8 cellular contexts compared by ENCODE assay signal in the genomic region with DNA sequence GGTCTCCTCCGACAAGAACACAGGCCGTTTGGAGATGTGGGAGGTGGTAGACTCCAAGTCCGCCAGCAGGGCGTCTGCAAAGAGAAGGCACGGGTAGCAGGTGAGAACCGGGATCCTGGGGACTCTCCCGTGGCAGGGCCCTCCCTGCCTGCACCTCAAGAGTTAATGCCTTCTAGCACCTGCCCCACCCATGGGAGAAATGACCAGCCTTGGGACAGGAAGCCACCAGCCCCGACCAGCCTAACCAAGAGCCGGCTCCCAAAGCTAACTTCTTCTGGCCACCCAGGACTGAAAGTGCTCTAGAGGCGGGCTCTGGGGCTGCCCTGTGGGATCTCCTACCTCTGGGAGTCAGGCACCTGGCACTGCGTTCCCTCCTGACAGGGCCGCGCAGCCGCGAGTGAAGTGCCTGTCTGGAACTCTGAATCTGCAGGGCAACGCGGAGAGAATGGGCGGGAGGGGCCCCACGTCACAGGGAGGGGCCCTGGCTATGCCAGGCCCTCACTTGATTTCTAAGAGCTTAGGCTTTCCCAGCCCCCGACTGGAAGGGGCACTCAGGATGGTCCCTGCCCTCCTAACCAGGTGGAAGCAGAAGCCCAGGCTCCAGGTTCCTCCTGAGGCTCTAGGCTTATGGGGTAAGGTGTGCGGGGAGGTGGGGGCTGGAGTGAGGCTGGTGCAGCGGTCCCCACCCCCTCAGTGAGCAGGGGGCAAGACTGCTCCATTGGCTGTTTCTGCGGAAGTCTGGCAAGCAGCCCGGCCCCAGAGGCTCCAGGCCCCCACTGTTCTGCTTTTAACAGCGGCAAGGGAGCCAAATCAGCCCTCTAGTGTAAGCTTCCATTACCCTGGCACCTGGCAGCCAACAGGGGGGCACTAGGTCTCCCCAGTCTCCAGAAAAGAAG. TPM values are rescaled to one million over a fixed set of nuclear protein-coding genes. Genes with fewer than 3 reads are reported as not detected.
DNase-seq lines count a peak whose midpoint lies in the region; ATAC-seq lines count a peak whose summit lies in the region.

No MANE protein-coding gene starts in this region.

- H3K4me1 ChIP-seq in urinary bladder (ENCODE audit: insufficient read depth): peaks cover 3% of the 10 kb centered on the region

- no peak for DNase-seq in activated naive CD4-positive, alpha-beta T cell treated with anti-CD3 and anti-CD28 coated beads for 36 hours
- DNase-seq in activated naive CD4-positive, alpha-beta T cell treated with anti-CD3 and anti-CD28 coated beads, Interleukin-2, amount 50 U/mL, for 16 hours: no peak
- no peak for DNase-seq in activated naive CD8-positive, alpha-beta T cell treated with anti-CD3 and anti-CD28 coated beads for 36 hours
- DNase-seq in left colon (peak; percentile 83 to 84), NCI-H526 treated with DMSO at 0.1 percent for 48 hours (lab: John Stamatoyannopoulos, UW) (no peak), left lobe of liver (ENCODE audit: low spot score) (no peak)

- intact Hi-C loops in activated naive CD4-positive, alpha-beta T cell treated with anti-CD3 and anti-CD28 coated beads for 36 hours (cut with micrococcal nuclease): loop anchor here (10.0 kb wide), 1 partner anchor 210 kb away; the partner anchor contains the start of gene COX6A1
- intact Hi-C loops in left colon (cut with DNase I, micrococcal nuclease): loop anchor here in 1 of 2 donors (5.0 kb wide), 1 partner anchor 43 kb away; the partner anchor contains the start of gene PXN

- no peak overlapping the region for H3K4me3 Mint-ChIP-seq in activated naive CD4-positive, alpha-beta T cell treated with anti-CD3 and anti-CD28 coated beads for 36 hours
- peak overlapping the region; percentile 80 for H3K4me3 Mint-ChIP-seq in activated naive CD8-positive, alpha-beta T cell treated with anti-CD3 and anti-CD28 coated beads for 36 hours

- no peaks in the 10 kb centered on the region for H3K36me3 ChIP-seq in urinary bladder (ENCODE audit: insufficient read depth)

- no peaks in the 10 kb centered on the region for H3K27me3 Mint-ChIP-seq in activated naive CD4-positive, alpha-beta T cell treated with anti-CD3 and anti-CD28 coated beads for 36 hours (ENCODE audit: low read depth)
- no peaks in the 10 kb centered on the region for H3K27me3 Mint-ChIP-seq in activated naive CD8-positive, alpha-beta T cell treated with anti-CD3 and anti-CD28 coated beads for 36 hours

- no peak overlapping the region for H3K4me3 ChIP-seq in urinary bladder (ENCODE audit: low read depth, low read length)

- H3K36me3 Mint-ChIP-seq in activated naive CD4-positive, alpha-beta T cell treated with anti-CD3 and anti-CD28 coated beads for 36 hours (ENCODE audit: low read depth): peaks cover 17% of the 10 kb centered on the region
- H3K36me3 Mint-ChIP-seq in activated naive CD8-positive, alpha-beta T cell treated with anti-CD3 and anti-CD28 coated beads for 36 hours: peaks cover 2% of the 10 kb centered on the region

- H3K9me3 Mint-ChIP-seq in activated naive CD4-positive, alpha-beta T cell treated with anti-CD3 and anti-CD28 coated beads for 36 hours: no peaks in the 10 kb centered on the region
- no peaks in the 10 kb centered on the region for H3K9me3 Mint-ChIP-seq in activated naive CD8-positive, alpha-beta T cell treated with anti-CD3 and anti-CD28 coated beads for 36 hours

- H3K27ac ChIP-seq in urinary bladder (ENCODE audit: low read depth): peak overlapping the region; percentile 65

- 47% methylated on average over 25 of the region's 25 CpGs for WGBS in urinary bladder

- H3K4me1 Mint-ChIP-seq in activated naive CD4-positive, alpha-beta T cell treated with anti-CD3 and anti-CD28 coated beads for 36 hours (ENCODE audit: low read depth): peaks cover 50% of the 10 kb centered on the region
- H3K4me1 Mint-ChIP-seq in activated naive CD8-positive, alpha-beta T cell treated with anti-CD3 and anti-CD28 coated beads for 36 hours: peaks cover 42% of the 10 kb centered on the region

- CTCF ChIA-PET in activated naive CD4-positive, alpha-beta T cell treated with anti-CD3 and anti-CD28 coated beads for 36 hours (lab: Charles Lee): interaction anchor here (1.2 to 10.8 kb wide), 4 partner anchors 11 to 37 kb away, joined by 3 to 637 read pairs (median 108); partner anchors contain the start of genes PXN and RPLP0

- H3K27ac Mint-ChIP-seq in activated naive CD4-positive, alpha-beta T cell treated with anti-CD3 and anti-CD28 coated beads for 36 hours: peak overlapping the region; percentile 89
- peak overlapping the region; percentile 19 for H3K27ac Mint-ChIP-seq in activated naive CD8-positive, alpha-beta T cell treated with anti-CD3 and anti-CD28 coated beads for 36 hours

- ATAC-seq in left colon (peak; percentile 61), HG02763 (IDR thresholded peaks at IDR 0.05; ENCODE audit: unreplicated experiment) (no peak), left lobe of liver (no peak)

RNA-seq across cellular contexts. Expression of gene RPLP0, which starts 23.6 kb away (rescaled TPM):
- 1,000 to 10,000 TPM; 5,065 to 5,278 TPM for total RNA-seq in activated naive CD4-positive, alpha-beta T cell treated with anti-CD3 and anti-CD28 coated beads for 36 hours
- total RNA-seq in activated naive CD8-positive, alpha-beta T cell treated with anti-CD3 and anti-CD28 coated beads for 36 hours: 1,000 to 10,000 TPM; 3,852 to 4,173 TPM
- total RNA-seq in left colon (1,000 to 10,000 TPM; 1,414 to 1,580 TPM), urinary bladder (1,987 TPM), left lobe of liver (743 TPM)
- polyA plus RNA-seq in urinary bladder: 3,611 TPM

RNA-seq across cellular contexts. Expression of gene GCN1, which starts 30.0 kb away (rescaled TPM):
- total RNA-seq in activated naive CD4-positive, alpha-beta T cell treated with anti-CD3 and anti-CD28 coated beads for 36 hours: 100 to 1,000 TPM; 122 to 128 TPM
- 100 to 1,000 TPM; 143 to 146 TPM for total RNA-seq in activated naive CD8-positive, alpha-beta T cell treated with anti-CD3 and anti-CD28 coated beads for 36 hours
- total RNA-seq in left colon (10 to 100 TPM; 61.3 to 78.8 TPM), urinary bladder (76.9 TPM), left lobe of liver (42.7 TPM)
- 30.4 TPM for polyA plus RNA-seq in urinary bladder

RNA-seq across cellular contexts. Expression of gene PXN, which starts 41.0 kb away (rescaled TPM):
- 100 to 1,000 TPM; 109 to 112 TPM for total RNA-seq in activated naive CD4-positive, alpha-beta T cell treated with anti-CD3 and anti-CD28 coated beads for 36 hours
- total RNA-seq in activated naive CD8-positive, alpha-beta T cell treated with anti-CD3 and anti-CD28 coated beads for 36 hours: 10 to 100 TPM; 37.1 to 39.2 TPM
- total RNA-seq in left colon (100 to 1,000 TPM; 161 to 164 TPM), urinary bladder (32.4 TPM), left lobe of liver (24.0 TPM)
- 111 TPM for polyA plus RNA-seq in urinary bladder

Comparison
In these comparisons a context has a peak if more than half of its experiments do, and no peak if none do; other contexts are left out.
1. DNase-seq: peak in left colon (2 of 2); none in activated naive CD4-positive, alpha-beta T cell treated with anti-CD3 and anti-CD28 coated beads for 36 hours (single experiment), activated naive CD4-positive, alpha-beta T cell treated with anti-CD3 and anti-CD28 coated beads, Interleukin-2, amount 50 U/mL, for 16 hours (single experiment), activated naive CD8-positive, alpha-beta T cell treated with anti-CD3 and anti-CD28 coated beads for 36 hours (single experiment), NCI-H526 treated with DMSO at 0.1 percent for 48 hours (single experiment) and left lobe of liver (single experiment).